12 cellular contexts compared by ENCODE assay signal in genomic region chr11:44570411-44571155, GRCh38. TPM values are rescaled to one million over a fixed set of nuclear protein-coding genes. Genes with fewer than 3 reads are reported as not detected.
DNase-seq lines count a peak whose midpoint lies in the region; ATAC-seq and TF ChIP-seq lines count a peak whose summit lies in the region.
"Had no signal": no experiment of that assay in that cellular context is flagged by ENCODE, and none has a peak within 500 bp of the region (broad histone marks: within the 10 kb centered on the region; RNA-seq: fewer than 3 reads in every experiment).

No MANE protein-coding gene starts in this region.

- no peak for TF ChIP-seq POLR2A in tibial nerve (IDR thresholded peaks at IDR 0.05)

- intact Hi-C loops in lower lobe of right lung (cut with DNase I) = no loop called here

- no peak for TF ChIP-seq EP300 in tibial nerve (IDR thresholded peaks at IDR 0.05)

- DNase-seq in ELR (ENCODE audit: low read depth) (peak; percentile 39), lower lobe of right lung (no peak), NCI-H345 (lab: John Stamatoyannopoulos, UW) (no peak), tibial nerve (ENCODE audit: low spot score in 2 of 2) (no peak), middle frontal gyrus (ENCODE audit: extremely low spot score, low spot score) (no peak)
- no peak for DNase-seq in activated CD8-positive, alpha-beta T cell treated with anti-CD3 and anti-CD28 coated beads, Interleukin-2, amount 10 ng/mL, durations not matched to agents 7 days and 5 days
- DNase-seq: Caco-2, cerebellar nuclear complex, KBM-7 had no signal

- peaks cover 98% of the 10 kb centered on the region for H3K4me1 Mint-ChIP-seq in activated CD8-positive, alpha-beta T cell treated with anti-CD3 and anti-CD28 coated beads, Interleukin-2, amount 10 ng/mL, durations not matched to agents 7 days and 5 days (ENCODE audit: low read depth)

- no peaks in the 10 kb centered on the region for H3K27me3 Mint-ChIP-seq in activated CD8-positive, alpha-beta T cell treated with anti-CD3 and anti-CD28 coated beads, Interleukin-2, amount 10 ng/mL, durations not matched to agents 7 days and 5 days (ENCODE audit: low read depth)

- H3K9me3 ChIP-seq in lower lobe of right lung (no peaks in the 10 kb centered on the region), tibial nerve (no peaks in the 10 kb centered on the region)
- H3K9me3 ChIP-seq: Caco-2 had no signal

- no peaks in the 10 kb centered on the region for H3K36me3 ChIP-seq in ACC112 (ENCODE audit: insufficient read depth, low read length)
- H3K36me3 ChIP-seq in lower lobe of right lung = no peaks in the 10 kb centered on the region
- no peaks in the 10 kb centered on the region for H3K36me3 ChIP-seq in tibial nerve

- H3K9me3 Mint-ChIP-seq in activated CD8-positive, alpha-beta T cell treated with anti-CD3 and anti-CD28 coated beads, Interleukin-2, amount 10 ng/mL, durations not matched to agents 7 days and 5 days (ENCODE audit: insufficient read depth) = no peaks in the 10 kb centered on the region
- H3K9me3 Mint-ChIP-seq: nephron had no signal

- CTCF ChIA-PET in activated CD8-positive, alpha-beta T cell treated with anti-CD3 and anti-CD28 coated beads, Interleukin-2, amount 10 ng/mL, durations not matched to agents 7 days and 5 days (lab: Charles Lee) = interaction anchor here (1.4 to 3.5 kb wide), 5 partner anchors 9 to 47 kb away, joined by 3 to 18 read pairs (median 12); no protein-coding TSS in a partner anchor

- peaks cover 86% of the 10 kb centered on the region for H3K4me1 ChIP-seq in ACC112 (ENCODE audit: control insufficient read depth, insufficient read depth, low read length, unreplicated experiment)
- peaks cover 100% of the 10 kb centered on the region for H3K4me1 ChIP-seq in lower lobe of right lung
- peaks cover 0 to 73% (median 56%) of the 10 kb centered on the region in 4 donors for H3K4me1 ChIP-seq in tibial nerve
- H3K4me1 ChIP-seq: Caco-2 had no signal

- H3K27ac Mint-ChIP-seq in activated CD8-positive, alpha-beta T cell treated with anti-CD3 and anti-CD28 coated beads, Interleukin-2, amount 10 ng/mL, durations not matched to agents 7 days and 5 days = peak overlapping the region; percentile 84
- H3K27ac Mint-ChIP-seq: nephron had no signal

- H3K27me3 ChIP-seq in ACC112 (ENCODE audit: insufficient read depth, low read length) (no peaks in the 10 kb centered on the region), lower lobe of right lung (ENCODE audit: low read depth) (no peaks in the 10 kb centered on the region), tibial nerve (no peaks in the 10 kb centered on the region)

- H3K4me3 ChIP-seq in ACC112 (ENCODE audit: low read depth, low read length) (no peak overlapping the region), lower lobe of right lung (no peak overlapping the region), tibial nerve (no peak overlapping the region)

- TF ChIP-seq CTCF in lower lobe of right lung (IDR thresholded peaks at IDR 0.05) = no peak
- no peak for TF ChIP-seq CTCF in tibial nerve (IDR thresholded peaks at IDR 0.05)

- POLR2A ChIA-PET in activated CD8-positive, alpha-beta T cell treated with anti-CD3 and anti-CD28 coated beads, Interleukin-2, amount 10 ng/mL, durations not matched to agents 7 days and 5 days (lab: Charles Lee) = interaction anchor here (1.1 to 2.1 kb wide), 3 partner anchors 11 to 42 kb away, joined by 4 to 12 read pairs (median 5); no protein-coding TSS in a partner anchor

- WGBS in tibial nerve, 2 donors = 81 to 88% methylated on average over 9 to 10 of the region's 10 CpGs

- peaks cover 39% of the 10 kb centered on the region for H3K36me3 Mint-ChIP-seq in activated CD8-positive, alpha-beta T cell treated with anti-CD3 and anti-CD28 coated beads, Interleukin-2, amount 10 ng/mL, durations not matched to agents 7 days and 5 days (ENCODE audit: low read depth)

- no peak overlapping the region for H3K4me3 Mint-ChIP-seq in activated CD8-positive, alpha-beta T cell treated with anti-CD3 and anti-CD28 coated beads, Interleukin-2, amount 10 ng/mL, durations not matched to agents 7 days and 5 days

- H3K79me2 ChIP-seq in ACC112 (ENCODE audit: control insufficient read depth, insufficient read depth, low read length, unreplicated experiment) = peaks cover 41% of the 10 kb centered on the region

- ATAC-seq in activated CD8-positive, alpha-beta T cell treated with anti-CD3 and anti-CD28 coated beads, Interleukin-2, amount 10 ng/mL, durations not matched to agents 7 days and 5 days = no peak
- peak in 1 of 2 donors; percentile 10 for ATAC-seq in lower lobe of right lung
- ATAC-seq in GM18502 (IDR thresholded peaks at IDR 0.05; ENCODE audit: poor library complexity, unreplicated experiment) = no peak

- H2AFZ ChIP-seq in ACC112 (ENCODE audit: low read length, unreplicated experiment) = no peak overlapping the region

- H3K27ac ChIP-seq in ACC112 (ENCODE audit: low read depth, low read length) (peak overlapping the region; percentile 93; the same call in 1 of the 2 replicates), lower lobe of right lung (peak overlapping the region; percentile 84), tibial nerve (no peak overlapping the region)

RNA-seq across cellular contexts. Expression of gene CD82, which starts 5.1 kb away (rescaled TPM):
- 10 to 100 TPM; 68.2 to 72.9 TPM for total RNA-seq in activated CD8-positive, alpha-beta T cell treated with anti-CD3 and anti-CD28 coated beads, Interleukin-2, amount 10 ng/mL, durations not matched to agents 7 days and 5 days
- total RNA-seq in lower lobe of right lung = 129 TPM
- 10 to 100 TPM; 27.9 to 49.4 (median 43.4) TPM for total RNA-seq in tibial nerve

Comparison
In these comparisons a context has a peak if more than half of its experiments do, and no peak if none do; other contexts are left out.
1. H3K27ac ChIP-seq: peak in ACC112 (single experiment) and lower lobe of right lung (single experiment); none in tibial nerve (0 of 4).